In genomic region chr15:63157891-63158431, GRCh38 we compare ENCODE assay signal across 1 cellular context.
TF ChIP-seq lines count a peak whose summit lies in the region.

No MANE protein-coding gene starts in this region.

TF ChIP-seq in endothelial cell of umbilical vein, 7 proteins besides CTCF, POLR2A, EP300 and RAD21:
- TF ChIP-seq FOS (IDR thresholded peaks at IDR 0.05; ENCODE audit: borderline replicate concordance, insufficient read depth, low read length) (no peak), EZH2 (IDR thresholded peaks at IDR 0.05; ENCODE audit: borderline replicate concordance, low read depth, low read length, severe bottlenecking) (no peak), MYC (IDR thresholded peaks at IDR 0.05; ENCODE audit: low read depth, low read length) (no peak)
